ENCODE assay signal across 24 cellular contexts in genomic region chr10:5633166-5633565, GRCh38. TPM values are rescaled to one million over a fixed set of nuclear protein-coding genes. Genes with fewer than 3 reads are reported as not detected.
DNase-seq lines count a peak whose midpoint lies in the region; ATAC-seq, FAIRE-seq and TF ChIP-seq lines count a peak whose summit lies in the region.
"Had no signal": no experiment of that assay in that cellular context is flagged by ENCODE, and none has a peak within 500 bp of the region (broad histone marks: within the 10 kb centered on the region; RNA-seq: fewer than 3 reads in every experiment).

No MANE protein-coding gene starts in this region.

- H3K4me3 ChIP-seq in astrocyte (ENCODE audit: insufficient read depth, low read depth, low read length) (no peak overlapping the region), fibroblast of villous mesenchyme (ENCODE audit: low read depth, low read length) (no peak overlapping the region), pancreas (no peak overlapping the region), upper lobe of left lung (no peak overlapping the region), tibial nerve (no peak overlapping the region)
- H3K4me3 ChIP-seq: psoas muscle, SK-N-MC, upper lobe of right lung had no signal

- H3K27me3 ChIP-seq in astrocyte (ENCODE audit: insufficient read depth, low read length) (no peaks in the 10 kb centered on the region), pancreas (no peaks in the 10 kb centered on the region), upper lobe of left lung (no peaks in the 10 kb centered on the region), tibial nerve (no peaks in the 10 kb centered on the region)
- H3K27me3 ChIP-seq: upper lobe of right lung had no signal

- H3K4me2 ChIP-seq in astrocyte (ENCODE audit: low read length): no peak overlapping the region

- no peaks in the 10 kb centered on the region for H3K9me3 Mint-ChIP-seq in astrocyte (ENCODE audit: unreplicated experiment)
- no peaks in the 10 kb centered on the region for H3K9me3 Mint-ChIP-seq in activated T-cell treated with anti-CD3 and anti-CD28 coated beads, Interleukin-2, amount 50 U/mL, for 72 hours
- H3K9me3 Mint-ChIP-seq: activated naive CD4-positive, alpha-beta T cell treated with anti-CD3 and anti-CD28 coated beads, Interleukin-2, amount 50 U/mL, for 24 hours; activated T-helper 17 cell treated with anti-CD3 and anti-CD28 coated beads, Interleukin-2, amount 50 U/mL, for 72 hours; stimulated activated naive CD8-positive, alpha-beta T cell treated with anti-CD3 and anti-CD28 coated beads, Interleukin-15, amount 100 ng/mL, for 72 hours had no signal

- H3K36me3 ChIP-seq in astrocyte (ENCODE audit: insufficient read depth, low read length) (no peaks in the 10 kb centered on the region), pancreas (no peaks in the 10 kb centered on the region), upper lobe of left lung (no peaks in the 10 kb centered on the region), tibial nerve (peaks cover 0 to 10% (median 0%) of the 10 kb centered on the region in 3 donors)
- H3K36me3 ChIP-seq: upper lobe of right lung had no signal

- DNase-seq in astrocyte (ENCODE audit: low read depth) (peak; percentile 56), fibroblast of villous mesenchyme (ENCODE audit: low read depth) (peak; percentile 62), pancreas (no peak), upper lobe of left lung (no peak), activated gamma-delta T cell treated with Interleukin-2 at 50 U/mL for 16 hours (no peak), tibial nerve (ENCODE audit: low spot score in 2 of 2) (no peak)
- no peak for DNase-seq in activated T-cell treated with anti-CD3 and anti-CD28 coated beads, Interleukin-2, amount 50 U/mL, for 72 hours
- DNase-seq: activated CD4-positive, alpha-beta T cell treated with anti-CD3 and anti-CD28 coated beads, Interleukin-2, amount 50 U/mL, for 48 hours; central memory CD4-positive, alpha-beta T cell; dermis blood vessel endothelial cell; Karpas-422; MV-4-11; NCI-H146; NCI-H446; stimulated activated naive CD8-positive, alpha-beta T cell treated with anti-CD3 and anti-CD28 coated beads, Interleukin-15, amount 100 ng/mL, for 72 hours had no signal

- TF ChIP-seq POLR2A in upper lobe of left lung (IDR thresholded peaks at IDR 0.05): no peak
- no peak for TF ChIP-seq POLR2A in tibial nerve (IDR thresholded peaks at IDR 0.05)

- H3K27me3 Mint-ChIP-seq in astrocyte (ENCODE audit: low read depth, unreplicated experiment): peaks cover 2% of the 10 kb centered on the region
- H3K27me3 Mint-ChIP-seq in activated T-cell treated with anti-CD3 and anti-CD28 coated beads, Interleukin-2, amount 50 U/mL, for 72 hours (ENCODE audit: low read depth): peaks cover 6% of the 10 kb centered on the region
- H3K27me3 Mint-ChIP-seq: activated naive CD4-positive, alpha-beta T cell treated with anti-CD3 and anti-CD28 coated beads, Interleukin-2, amount 50 U/mL, for 24 hours had no signal

- no peak overlapping the region for H2AFZ ChIP-seq in astrocyte (ENCODE audit: low read depth, low read length)

- no peaks in the 10 kb centered on the region for H3K36me3 Mint-ChIP-seq in astrocyte (ENCODE audit: low read depth, unreplicated experiment)
- no peaks in the 10 kb centered on the region for H3K36me3 Mint-ChIP-seq in activated T-cell treated with anti-CD3 and anti-CD28 coated beads, Interleukin-2, amount 50 U/mL, for 72 hours (ENCODE audit: insufficient read depth in 2 of 2)
- H3K36me3 Mint-ChIP-seq: activated naive CD4-positive, alpha-beta T cell treated with anti-CD3 and anti-CD28 coated beads, Interleukin-2, amount 50 U/mL, for 24 hours had no signal

- no peaks in the 10 kb centered on the region for H3K79me2 ChIP-seq in astrocyte (ENCODE audit: insufficient read depth, low read length)

- H3K4me1 Mint-ChIP-seq in astrocyte (ENCODE audit: low read depth, unreplicated experiment): peaks cover 17% of the 10 kb centered on the region
- peaks cover 21% of the 10 kb centered on the region for H3K4me1 Mint-ChIP-seq in activated T-cell treated with anti-CD3 and anti-CD28 coated beads, Interleukin-2, amount 50 U/mL, for 72 hours (ENCODE audit: low read depth)

- H4K20me1 ChIP-seq in astrocyte (ENCODE audit: insufficient read depth, low read length): no peaks in the 10 kb centered on the region

- no peak overlapping the region for H3K9ac ChIP-seq in astrocyte (ENCODE audit: low read length)

- no peak overlapping the region for H3K4me3 Mint-ChIP-seq in astrocyte (ENCODE audit: unreplicated experiment)
- H3K4me3 Mint-ChIP-seq in activated T-cell treated with anti-CD3 and anti-CD28 coated beads, Interleukin-2, amount 50 U/mL, for 72 hours: no peak overlapping the region
- H3K4me3 Mint-ChIP-seq: activated naive CD4-positive, alpha-beta T cell treated with anti-CD3 and anti-CD28 coated beads, Interleukin-2, amount 50 U/mL, for 24 hours; activated T-helper 17 cell treated with anti-CD3 and anti-CD28 coated beads, Interleukin-2, amount 50 U/mL, for 72 hours; stimulated activated naive CD8-positive, alpha-beta T cell treated with anti-CD3 and anti-CD28 coated beads, Interleukin-15, amount 100 ng/mL, for 72 hours had no signal

- no peak overlapping the region for H3K27ac ChIP-seq in astrocyte (ENCODE audit: low read depth, low read length)
- peak overlapping the region; percentile 47 to 84 (median 68) for H3K27ac ChIP-seq in pancreas
- peak overlapping the region; percentile 62 to 69 (median 64) for H3K27ac ChIP-seq in upper lobe of left lung
- H3K27ac ChIP-seq in tibial nerve: peak overlapping the region in 1 of 4 donors; percentile 13
- H3K27ac ChIP-seq: C4-2B, psoas muscle, SK-N-MC had no signal

- FAIRE-seq in astrocyte (lab: Jason Lieb, UNC) (no peak), pancreas (lab: Jason Lieb, UNC) (no peak)
- FAIRE-seq: D721Med, GM18507 had no signal

- H3K9me3 ChIP-seq in astrocyte (ENCODE audit: insufficient read depth, low read depth, low read length): no peaks in the 10 kb centered on the region
- no peaks in the 10 kb centered on the region for H3K9me3 ChIP-seq in pancreas
- H3K9me3 ChIP-seq in upper lobe of left lung: no peaks in the 10 kb centered on the region
- H3K9me3 ChIP-seq in tibial nerve: no peaks in the 10 kb centered on the region
- H3K9me3 ChIP-seq: psoas muscle, upper lobe of right lung had no signal

- H3K27ac Mint-ChIP-seq in astrocyte (ENCODE audit: unreplicated experiment): no peak overlapping the region
- H3K27ac Mint-ChIP-seq in activated T-cell treated with anti-CD3 and anti-CD28 coated beads, Interleukin-2, amount 50 U/mL, for 72 hours: no peak overlapping the region
- H3K27ac Mint-ChIP-seq: activated naive CD4-positive, alpha-beta T cell treated with anti-CD3 and anti-CD28 coated beads, Interleukin-2, amount 50 U/mL, for 24 hours; activated T-helper 17 cell treated with anti-CD3 and anti-CD28 coated beads, Interleukin-2, amount 50 U/mL, for 72 hours; stimulated activated naive CD8-positive, alpha-beta T cell treated with anti-CD3 and anti-CD28 coated beads, Interleukin-15, amount 100 ng/mL, for 72 hours had no signal

- no peak for TF ChIP-seq CTCF in astrocyte (IDR thresholded peaks at IDR 0.05; ENCODE audit: insufficient read depth, low read depth, low read length)
- TF ChIP-seq CTCF in fibroblast of villous mesenchyme (IDR thresholded peaks at IDR 0.05; ENCODE audit: insufficient read depth, low read depth, low read length): no peak
- TF ChIP-seq CTCF in pancreas (IDR thresholded peaks at IDR 0.05): no peak
- TF ChIP-seq CTCF in upper lobe of left lung (IDR thresholded peaks at IDR 0.05): no peak
- no peak for TF ChIP-seq CTCF in tibial nerve (IDR thresholded peaks at IDR 0.05)

- peaks cover 6% of the 10 kb centered on the region for H3K4me1 ChIP-seq in astrocyte (ENCODE audit: insufficient read depth, low read length)
- H3K4me1 ChIP-seq in pancreas: peaks cover 25 to 46% (median 26%) of the 10 kb centered on the region in 3 donors
- H3K4me1 ChIP-seq in upper lobe of left lung: peaks cover 3 to 11% (median 8%) of the 10 kb centered on the region in 4 donors
- peaks cover 0 to 38% (median 14%) of the 10 kb centered on the region in 4 donors for H3K4me1 ChIP-seq in tibial nerve
- H3K4me1 ChIP-seq: upper lobe of right lung had no signal

- TF ChIP-seq EP300 in upper lobe of left lung (IDR thresholded peaks at IDR 0.05) (no peak), tibial nerve (IDR thresholded peaks at IDR 0.05) (no peak)

- intact Hi-C loops in pancreas (cut with DNase I): no loop called here

- ATAC-seq in pancreas (no peak), upper lobe of left lung (ENCODE audit: low FRiP score in 2 of 2) (no peak)
- ATAC-seq in activated T-cell treated with anti-CD3 and anti-CD28 coated beads, Interleukin-2, amount 50 U/mL, for 72 hours (replicated peaks in 1 of 2): no peak
- ATAC-seq: activated CD4-positive, CD25-positive, alpha-beta regulatory T cell treated with anti-CD3 and anti-CD28 coated beads, Interleukin-2, amount 50 U/mL, for 24 hours; activated T-helper 17 cell treated with anti-CD3 and anti-CD28 coated beads, Interleukin-2, amount 50 U/mL, for 72 hours; stimulated activated naive CD8-positive, alpha-beta T cell treated with anti-CD3 and anti-CD28 coated beads, Interleukin-15, amount 100 ng/mL, for 72 hours had no signal

- 71 to 78% methylated on average over 5 of the region's 5 CpGs for WGBS in pancreas, 2 donors
- 79 to 85% methylated on average over 5 of the region's 5 CpGs for WGBS in upper lobe of left lung, 2 donors
- 12 to 27% methylated on average over 5 of the region's 5 CpGs for WGBS in tibial nerve, 2 donors

RNA-seq across cellular contexts. Expression of gene ASB13, which starts 33.2 kb away (rescaled TPM):
- total RNA-seq in astrocyte: 4.7 and 4.8 TPM in 2 replicates
- total RNA-seq in fibroblast of villous mesenchyme: 9.1 and 15.1 TPM in 2 replicates
- 10 to 100 TPM in 3 of 6 donors, 1 to 10 TPM in 3; 8.7 to 17.6 (median 10.2) TPM for total RNA-seq in pancreas
- 10 to 100 TPM; 15.1 to 22.2 TPM for polyA plus RNA-seq in pancreas
- total RNA-seq in upper lobe of left lung: 10 to 100 TPM in 5 of 6 donors, 1 to 10 TPM in 1; 6.3 to 32.5 (median 18.2) TPM
- total RNA-seq in activated T-cell treated with anti-CD3 and anti-CD28 coated beads, Interleukin-2, amount 50 U/mL, for 72 hours: 1 to 10 TPM; 7.0 to 7.8 TPM
- total RNA-seq in tibial nerve: 10 to 100 TPM; 18.3 to 39.2 (median 32.3) TPM

RNA-seq across cellular contexts. Expression of gene TASOR2, which starts 51.5 kb away (rescaled TPM):
- total RNA-seq in astrocyte (76.2 and 87.2 TPM in 2 replicates), fibroblast of villous mesenchyme (86.3 and 122 TPM in 2 replicates), pancreas (10 to 100 TPM; 24.4 to 36.9 (median 30.2) TPM), upper lobe of left lung (100 to 1,000 TPM in 2 of 6 donors, 10 to 100 TPM in 4; 26.2 to 124 (median 65.3) TPM), tibial nerve (10 to 100 TPM; 67.3 to 83.7 (median 79.6) TPM)
- 10 to 100 TPM; 10.7 to 11.9 TPM for polyA plus RNA-seq in pancreas
- total RNA-seq in activated T-cell treated with anti-CD3 and anti-CD28 coated beads, Interleukin-2, amount 50 U/mL, for 72 hours: 10 to 100 TPM; 40.5 to 47.7 TPM

Comparison
In these comparisons a context has a peak if more than half of its experiments do, and no peak if none do; other contexts are left out.
1. DNase-seq: peak in astrocyte (single experiment) and fibroblast of villous mesenchyme (single experiment); none in pancreas (0 of 6), upper lobe of left lung (0 of 2), activated gamma-delta T cell treated with Interleukin-2 at 50 U/mL for 16 hours (single experiment), activated T-cell treated with anti-CD3 and anti-CD28 coated beads, Interleukin-2, amount 50 U/mL, for 72 hours (0 of 2) and tibial nerve (0 of 2).